8 cellular contexts compared by ENCODE assay signal in genomic region chr22:43088979-43089717, GRCh38. TPM values are rescaled to one million over a fixed set of nuclear protein-coding genes. Genes with fewer than 3 reads are reported as not detected.
A peak's percentile ranks its signal among the peaks of the same experiment; 100 is the strongest.
DNase-seq lines count a peak whose midpoint lies in the region; ATAC-seq and TF ChIP-seq lines count a peak whose summit lies in the region.

Gene TTLL1, minus strand, starts transcription at chr22:43089391. Its CDS starts 13,805 bp downstream, at chr22:43075586.

- TF ChIP-seq CTCF in right lobe of liver (IDR thresholded peaks at IDR 0.05), result peak in 1 of 4 donors; percentile 30

- no peaks in the 10 kb centered on the region for H3K27me3 ChIP-seq in right lobe of liver

- DNase-seq in AG08396 (ENCODE audit: low spot score), result peak; percentile 97
- DNase-seq in NCI-H526 (lab: John Stamatoyannopoulos, UW), result peak; percentile 70 to 92
- peak; percentile 86 for DNase-seq in activated CD4-positive, alpha-beta T cell treated with anti-CD3 and anti-CD28 coated beads, Interleukin-2, amount 50 U/mL, for 1 hour
- DNase-seq in dermis microvascular lymphatic vessel endothelial cell (ENCODE audit: low read depth in 2 of 2), result peak; percentile 43 to 87
- peak; percentile 92 for DNase-seq in right lobe of liver
- DNase-seq in stimulated activated CD4-positive, alpha-beta T cell treated with anti-CD3 and anti-CD28 coated beads, Interleukin-4, amount 100 ng/mL, for 24 hours, result peak; percentile 89

- intact Hi-C loops in right lobe of liver (cut with DNase I), result no loop called here

- peak within 1 kb of the TSS in 1 of 3 donors; percentile 40 for H3K27ac ChIP-seq in right lobe of liver

- H3K36me3 ChIP-seq in right lobe of liver, result no peaks in the 10 kb centered on the region

- peaks cover 0 to 11% (median 0%) of the 10 kb centered on the region in 4 donors for H3K4me1 ChIP-seq in right lobe of liver

- no peaks in the 10 kb centered on the region for H3K9me3 ChIP-seq in right lobe of liver

- in situ Hi-C loops in GM18951 (cut with MboI; ENCODE audit: low sequenced_read_pairs, unreplicated experiment), result no loop called here

- TF ChIP-seq POLR2A in GM18951 (IDR thresholded peaks at IDR 0.05; ENCODE audit: extremely low read depth, insufficient read depth, insufficient read length) (peak; percentile 70), right lobe of liver (IDR thresholded peaks at IDR 0.05) (peak; percentile 24)

- H3K4me3 ChIP-seq in right lobe of liver, result peak within 1 kb of the TSS; percentile 61 to 86 (median 83)

- 8% methylated on average over 31 of the region's 64 CpGs for WGBS in right lobe of liver (ENCODE audit: insufficient coverage, low coverage, low lambda C conversion rate, missing lambda C conversion rate)

- ATAC-seq in HG03342 (IDR thresholded peaks at IDR 0.05; ENCODE audit: unreplicated experiment) (peak; percentile 79), right lobe of liver (peak; percentile 94 to 97 (median 97))

RNA-seq across cellular contexts. Expression of gene TTLL1, which starts in this region (rescaled TPM):
- total RNA-seq in dermis microvascular lymphatic vessel endothelial cell (8.2 and 10.9 TPM in 2 replicates), right lobe of liver (1 to 10 TPM in 4 of 6 experiments, under 1 TPM in 2; 0.97 to 2.0 (median 1.3) TPM)
